ENCODE assay signal across 14 cellular contexts in the genomic region with DNA sequence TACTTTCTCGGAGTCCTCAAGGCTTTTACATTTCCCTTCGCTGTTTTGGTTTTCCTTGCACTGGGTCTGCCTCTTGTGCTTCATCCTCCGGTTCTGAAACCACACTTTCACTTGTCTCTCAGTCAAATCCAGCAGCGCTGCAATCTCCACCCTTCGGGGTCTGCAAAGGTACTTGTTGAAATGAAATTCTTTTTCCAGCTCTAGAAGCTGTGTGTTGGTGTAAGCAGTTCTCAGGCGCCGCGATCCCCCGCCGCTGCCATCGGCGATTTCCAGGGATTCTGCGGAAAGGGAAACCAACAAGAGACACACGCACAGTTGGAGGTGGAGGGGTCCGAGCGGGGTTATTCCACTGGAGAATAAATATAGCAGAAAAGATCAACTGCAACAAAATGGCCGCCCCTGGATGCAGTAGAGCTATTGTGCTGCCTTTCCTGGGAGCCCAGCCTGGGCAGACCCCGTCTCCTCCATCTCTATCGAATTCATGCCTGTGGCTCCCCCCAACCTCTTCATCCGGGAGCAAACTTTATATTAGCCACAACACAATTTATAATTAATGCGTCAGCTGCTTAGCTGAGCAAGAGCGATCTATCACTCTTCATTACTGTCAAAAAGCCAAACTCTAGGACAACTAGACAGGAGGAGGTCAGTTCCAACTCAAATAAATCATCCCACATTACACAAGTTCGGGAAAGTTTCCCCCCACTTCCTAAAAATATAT. TPM values are rescaled to one million over a fixed set of nuclear protein-coding genes. Genes with fewer than 3 reads are reported as not detected.
A peak's percentile ranks its signal among the peaks of the same experiment; 100 is the strongest.
DNase-seq lines count a peak whose midpoint lies in the region; ATAC-seq and TF ChIP-seq lines count a peak whose summit lies in the region.
"Had no signal": no experiment of that assay in that cellular context is flagged by ENCODE, and none has a peak within 500 bp of the region (broad histone marks: within the 10 kb centered on the region; RNA-seq: fewer than 3 reads in every experiment).

No MANE protein-coding gene starts in this region.

- peak overlapping the region; percentile 28 for H2AFZ ChIP-seq in hepatocyte

- H3K9me3 ChIP-seq in ascending aorta = no peaks in the 10 kb centered on the region
- no peaks in the 10 kb centered on the region for H3K9me3 ChIP-seq in hepatocyte (ENCODE audit: low read depth)

- no peaks in the 10 kb centered on the region for H3K9me2 ChIP-seq in hepatocyte (replicated peaks; ENCODE audit: insufficient read depth)

- H3K36me3 ChIP-seq in ascending aorta = no peaks in the 10 kb centered on the region
- no peaks in the 10 kb centered on the region for H3K36me3 ChIP-seq in hepatocyte (replicated peaks; ENCODE audit: insufficient read depth, low read depth)

- peaks cover 19% of the 10 kb centered on the region for H3K4me1 Mint-ChIP-seq in osteocyte (ENCODE audit: unreplicated experiment)

- H3K4me3 ChIP-seq in ascending aorta (peak overlapping the region; percentile 68 to 79), hepatocyte (no peak overlapping the region)

- WGBS in hepatocyte (ENCODE audit: low lambda C conversion rate, missing lambda C conversion rate) = 29% methylated on average over 23 of the region's 23 CpGs

- in situ Hi-C loops in ACHN (cut with HindIII; ENCODE audit: low pct_ligation_motif_present, low pct_unique_long_range_greater_than_20kb, low sequenced_read_pairs) = no loop called here

- no peak overlapping the region for H3K27ac Mint-ChIP-seq in osteocyte (ENCODE audit: unreplicated experiment)
- H3K27ac Mint-ChIP-seq: activated naive CD4-positive, alpha-beta T cell treated with anti-CD3 and anti-CD28 coated beads, Interleukin-2, amount 10 ng/mL, durations not matched to agents 7 days and 5 days had no signal

- no peak for TF ChIP-seq CTCF in ascending aorta (IDR thresholded peaks at IDR 0.05)
- TF ChIP-seq CTCF in hepatocyte (IDR thresholded peaks at IDR 0.05; ENCODE audit: poor library complexity) = no peak
- TF ChIP-seq CTCF in osteocyte (IDR thresholded peaks at IDR 0.05) = no peak

- H3K27ac ChIP-seq in ascending aorta = peak overlapping the region; percentile 89 to 97
- H3K27ac ChIP-seq in hepatocyte = no peak overlapping the region
- H3K27ac ChIP-seq: C4-2B had no signal

- H3K27me3 Mint-ChIP-seq in osteocyte (ENCODE audit: unreplicated experiment) = peaks cover 97% of the 10 kb centered on the region

- peaks cover 13% of the 10 kb centered on the region for H3K79me2 ChIP-seq in hepatocyte

- DNase-seq in Daoy (ENCODE audit: low read depth) = peak; percentile 77
- DNase-seq in ascending aorta (ENCODE audit: low spot score in 2 of 2) = no peak
- DNase-seq in hepatocyte (ENCODE audit: low spot score) = no peak
- no peak for DNase-seq in osteocyte (ENCODE audit: extremely low spot score, unreplicated experiment)
- DNase-seq in ACHN = no peak
- no peak for DNase-seq in stimulated activated CD8-positive, alpha-beta memory T cell treated with anti-CD3 and anti-CD28 coated beads, Interleukin-4, amount 100 ng/mL, for 48 hours
- no peak for DNase-seq in NCI-H1105 (lab: John Stamatoyannopoulos, UW)
- DNase-seq: activated CD4-positive, CD25-positive, alpha-beta regulatory T cell treated with anti-CD3 and anti-CD28 coated beads, Interleukin-2, amount 50 U/mL, for 72 hours; activated naive CD4-positive, alpha-beta T cell treated with anti-CD3 and anti-CD28 coated beads, Interleukin-2, amount 10 ng/mL, durations not matched to agents 7 days and 5 days; NCI-H2171 treated with DMSO at 0.1 percent for 48 hours; nucleus accumbens; RPMI8226 had no signal

- H3K9me3 Mint-ChIP-seq in osteocyte (ENCODE audit: unreplicated experiment) = no peaks in the 10 kb centered on the region
- H3K9me3 Mint-ChIP-seq: activated naive CD4-positive, alpha-beta T cell treated with anti-CD3 and anti-CD28 coated beads, Interleukin-2, amount 10 ng/mL, durations not matched to agents 7 days and 5 days had no signal

- H3K4me1 ChIP-seq in ascending aorta = peaks cover 4 to 25% of the 10 kb centered on the region in 2 donors
- H3K4me1 ChIP-seq in hepatocyte (ENCODE audit: insufficient read depth) = peaks cover 18% of the 10 kb centered on the region

- intact Hi-C loops in ascending aorta (cut with DNase I) = loop anchor here (5.0 kb wide), 1 partner anchor 1349 kb away; no protein-coding TSS in a partner anchor

- H3K27me3 ChIP-seq in ascending aorta = no peaks in the 10 kb centered on the region
- peaks cover 100% of the 10 kb centered on the region for H3K27me3 ChIP-seq in hepatocyte

- H4K20me1 ChIP-seq in hepatocyte (ENCODE audit: insufficient read depth, poor library complexity, severe bottlenecking) = peaks cover 4% of the 10 kb centered on the region

- peak overlapping the region; percentile 60 for H3K4me2 ChIP-seq in hepatocyte

- ATAC-seq in GM21529 (IDR thresholded peaks at IDR 0.05; ENCODE audit: unreplicated experiment) = no peak

- H3K36me3 Mint-ChIP-seq in osteocyte (ENCODE audit: unreplicated experiment) = peaks cover 3% of the 10 kb centered on the region

- peak overlapping the region; percentile 53 for H3K4me3 Mint-ChIP-seq in osteocyte (ENCODE audit: unreplicated experiment)
- H3K4me3 Mint-ChIP-seq: activated naive CD4-positive, alpha-beta T cell treated with anti-CD3 and anti-CD28 coated beads, Interleukin-2, amount 10 ng/mL, durations not matched to agents 7 days and 5 days had no signal

RNA-seq across cellular contexts. Expression of a gene that starts 1.1 kb away (rescaled TPM):
- total RNA-seq in Daoy (2014; rRNA removed; shearing (Covaris generic)) = 11.4 and 12.1 TPM in 2 replicates
- total RNA-seq in ascending aorta (36.5 TPM), hepatocyte (0.36 TPM in 1 of 2 replicates, not detected in the other), osteocyte (not detected in 2 replicates)
- 0.07 and 0.81 TPM in 2 replicates for polyA plus RNA-seq in hepatocyte

RNA-seq across cellular contexts. Expression of a gene that starts 5.5 kb away (rescaled TPM):
- total RNA-seq in Daoy (2014; rRNA removed; shearing (Covaris generic)) = 5.5 and 6.4 TPM in 2 replicates
- not detected for total RNA-seq in ascending aorta
- total RNA-seq in hepatocyte = 0.12 and 0.30 TPM in 2 replicates
- 0.25 and 0.77 TPM in 2 replicates for polyA plus RNA-seq in hepatocyte
- not detected in 2 replicates for total RNA-seq in osteocyte

RNA-seq across cellular contexts. Expression of a gene that starts 29.2 kb away (rescaled TPM):
- total RNA-seq in Daoy (2014; rRNA removed; shearing (Covaris generic)) = 4.1 and 6.7 TPM in 2 replicates
- total RNA-seq in ascending aorta (2.1 TPM), hepatocyte (1.3 and 1.4 TPM in 2 replicates), osteocyte (not detected in 2 replicates)
- polyA plus RNA-seq in hepatocyte = 0.69 and 0.96 TPM in 2 replicates

RNA-seq across cellular contexts. Expression of a gene that starts 42.1 kb away (rescaled TPM):
- total RNA-seq in Daoy (2014; rRNA removed; shearing (Covaris generic)) = 22.6 and 41.1 TPM in 2 replicates
- total RNA-seq in ascending aorta = 22.0 TPM
- 0.08 and 0.70 TPM in 2 replicates for total RNA-seq in hepatocyte
- polyA plus RNA-seq in hepatocyte = 0.41 and 0.92 TPM in 2 replicates
- total RNA-seq in osteocyte = not detected in 2 replicates

RNA-seq across cellular contexts. Expression of a gene that starts 46.2 kb away (rescaled TPM):
- 0.92 and 4.2 TPM in 2 replicates for total RNA-seq in Daoy (2014; rRNA removed; shearing (Covaris generic))
- total RNA-seq in ascending aorta (15.3 TPM), hepatocyte (not detected in 2 replicates), osteocyte (not detected in 2 replicates)
- 0.16 and 0.23 TPM in 2 replicates for polyA plus RNA-seq in hepatocyte
